ENCODE assay signal across 12 cellular contexts in the genomic region with DNA sequence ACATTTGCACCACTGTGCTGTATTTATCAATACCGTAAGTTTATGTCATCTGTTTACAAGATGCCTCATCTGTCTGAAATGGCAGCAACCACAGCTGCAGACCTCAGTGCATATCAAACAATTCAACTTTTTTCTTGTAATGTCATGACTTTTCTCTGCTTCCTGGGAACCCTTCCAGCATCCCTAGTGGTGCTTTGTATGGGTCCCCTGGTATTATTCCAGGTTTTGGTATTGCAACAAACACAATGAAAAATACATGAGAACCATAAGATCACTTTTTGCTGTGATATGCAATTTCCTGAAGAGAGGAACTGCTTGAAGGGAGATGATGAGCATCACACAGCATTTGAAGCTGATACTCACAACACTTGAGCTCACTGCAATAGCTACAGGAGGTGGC.
"Had no signal": no experiment of that assay in that cellular context is flagged by ENCODE, and none has a peak within 500 bp of the region (broad histone marks: within the 10 kb centered on the region; RNA-seq: fewer than 3 reads in every experiment).

No MANE protein-coding gene starts in this region.

- H3K4me3 Mint-ChIP-seq: activated CD8-positive, alpha-beta T cell treated with anti-CD3 and anti-CD28 coated beads for 36 hours; activated naive CD8-positive, alpha-beta T cell treated with anti-CD3 and anti-CD28 coated beads, Interleukin-2, amount 50 U/mL, for 24 hours; neural crest cell; T-cell had no signal

- H3K27me3 ChIP-seq: left lung, thyroid gland, uterus had no signal

- H3K9me3 ChIP-seq: thyroid gland had no signal

- H3K36me3 ChIP-seq: gastroesophageal sphincter, left lung, thyroid gland, uterus had no signal

- DNase-seq: activated CD8-positive, alpha-beta memory T cell treated with anti-CD3 and anti-CD28 coated beads, Interleukin-2, amount 50 U/mL, for 4 hours; activated CD8-positive, alpha-beta T cell treated with anti-CD3 and anti-CD28 coated beads for 36 hours; activated naive CD4-positive, alpha-beta T cell treated with Interleukin-2 at 50 U/mL for 16 hours; activated naive CD8-positive, alpha-beta T cell treated with anti-CD3 and anti-CD28 coated beads, Interleukin-2, amount 50 U/mL, for 24 hours; left lung; mesendoderm; T-cell; thyroid gland; uterus had no signal

- H3K27ac Mint-ChIP-seq: activated CD8-positive, alpha-beta T cell treated with anti-CD3 and anti-CD28 coated beads for 36 hours; activated naive CD8-positive, alpha-beta T cell treated with anti-CD3 and anti-CD28 coated beads, Interleukin-2, amount 50 U/mL, for 24 hours; T-cell had no signal

- H3K4me1 Mint-ChIP-seq: activated naive CD8-positive, alpha-beta T cell treated with anti-CD3 and anti-CD28 coated beads, Interleukin-2, amount 50 U/mL, for 24 hours; neural crest cell; T-cell had no signal

- H3K4me1 ChIP-seq: gastroesophageal sphincter, left lung, thyroid gland, uterus had no signal

- H3K27ac ChIP-seq: gastroesophageal sphincter, left lung, thyroid gland, uterus, VCaP had no signal

- H3K4me3 ChIP-seq: gastroesophageal sphincter, left lung, thyroid gland, uterus had no signal
